Comparison of ENCODE assay signal across 8 cellular contexts in the genomic region with DNA sequence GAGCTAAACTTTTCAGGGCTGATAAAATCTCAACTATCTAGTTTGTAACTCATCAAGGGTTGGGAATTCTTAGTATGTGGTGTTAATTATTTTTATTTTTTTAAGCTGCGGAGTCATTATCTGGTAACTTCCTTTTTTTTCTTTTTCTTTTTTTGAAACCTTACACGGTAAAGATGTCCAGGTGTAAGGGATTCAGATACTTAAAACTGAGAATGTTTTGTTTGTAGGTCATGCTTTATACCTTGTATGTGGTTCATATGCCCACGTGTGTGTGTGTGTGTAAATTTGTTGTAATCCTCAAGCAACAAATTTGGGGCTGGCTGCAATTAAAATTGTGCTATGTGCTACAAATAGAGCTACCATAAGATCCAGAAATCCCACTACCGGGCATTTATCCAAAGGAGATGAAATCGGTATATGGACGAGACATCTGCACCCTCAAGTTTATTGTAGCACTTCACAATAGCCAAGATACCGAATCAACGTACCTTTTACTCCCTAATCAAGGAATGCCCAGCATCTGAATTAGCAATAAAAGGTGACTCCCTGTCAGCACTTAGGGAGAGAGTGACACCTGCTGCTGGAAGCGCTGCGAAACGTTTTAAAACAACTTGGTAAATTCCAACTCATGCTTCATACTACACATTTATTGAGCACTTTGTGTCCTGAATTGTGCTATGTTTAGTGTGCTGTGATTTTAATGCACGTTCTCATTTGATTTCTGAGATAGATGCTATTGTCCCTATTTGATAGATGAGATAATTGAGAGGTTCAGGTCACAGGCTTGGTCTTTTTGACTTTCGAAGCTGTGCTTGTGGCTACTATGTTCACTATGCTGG. TPM values are rescaled to one million over a fixed set of nuclear protein-coding genes. Genes with fewer than 3 reads are reported as not detected.
A peak's percentile ranks its signal among the peaks of the same experiment; 100 is the strongest.
DNase-seq lines count a peak whose midpoint lies in the region; TF ChIP-seq lines count a peak whose summit lies in the region.
"Had no signal": no experiment of that assay in that cellular context is flagged by ENCODE, and none has a peak within 500 bp of the region (broad histone marks: within the 10 kb centered on the region; RNA-seq: fewer than 3 reads in every experiment).

No MANE protein-coding gene starts in this region.

- no peak overlapping the region for H3K4ac ChIP-seq in mesendoderm (ENCODE audit: low read depth, low read length)

- H3K79me1 ChIP-seq in mesendoderm (ENCODE audit: low read length): no peaks in the 10 kb centered on the region

- H2BK5ac ChIP-seq in mesendoderm (ENCODE audit: low read length): no peak overlapping the region

- H4K5ac ChIP-seq in mesendoderm (ENCODE audit: low read length): no peak overlapping the region

- H2BK120ac ChIP-seq in mesendoderm (ENCODE audit: low read depth, low read length): no peak overlapping the region

- no peak overlapping the region for H2AK5ac ChIP-seq in mesendoderm (ENCODE audit: low read length)

- no peaks in the 10 kb centered on the region for H3K79me2 ChIP-seq in mesendoderm (ENCODE audit: control insufficient read depth, insufficient read depth, low read length)

- TF ChIP-seq CTCF in VCaP (conservative IDR thresholded peaks at IDR 0.05) (peak; percentile 63), uterus (IDR thresholded peaks at IDR 0.05) (no peak)

- no peaks in the 10 kb centered on the region for H3K9me3 ChIP-seq in uterus

- H2BK15ac ChIP-seq in mesendoderm (replicated peaks; ENCODE audit: low read depth): no peak overlapping the region

- H3K18ac ChIP-seq in mesendoderm (ENCODE audit: low read length): no peak overlapping the region

- H3K4me3 ChIP-seq in mesendoderm (ENCODE audit: low read length) (no peak overlapping the region), uterus (no peak overlapping the region)

- intact Hi-C loops in uterus (cut with DNase I; ENCODE audit: low total_unique reads): no loop called here

- H3K56ac ChIP-seq in mesendoderm (ENCODE audit: low read length): no peak overlapping the region

- no peak overlapping the region for H3K23ac ChIP-seq in mesendoderm (ENCODE audit: low read length)

- H3K27me3 ChIP-seq in mesendoderm (ENCODE audit: insufficient read depth, low read length, poor library complexity) (no peaks in the 10 kb centered on the region), uterus (no peaks in the 10 kb centered on the region)

- H3K27ac ChIP-seq in VCaP (no peak overlapping the region), mesendoderm (ENCODE audit: low read depth, low read length) (no peak overlapping the region), uterus (no peak overlapping the region)

- no peak overlapping the region for H4K8ac ChIP-seq in mesendoderm (ENCODE audit: low read depth, low read length)

- no peak overlapping the region for H3K4me2 ChIP-seq in mesendoderm (ENCODE audit: low read length)

- DNase-seq in DMS153 (lab: John Stamatoyannopoulos, UW) (peak; percentile 28), HK-2 (ENCODE audit: unreplicated experiment) (peak; percentile 13), mesendoderm (peak; percentile 37), foreskin melanocyte (no peak), NCI-H2227 (lab: John Stamatoyannopoulos, UW; ENCODE audit: unreplicated experiment) (no peak), uterus (no peak)
- DNase-seq: effector memory CD4-positive, alpha-beta T cell had no signal

- peaks cover 3% of the 10 kb centered on the region for H3K36me3 ChIP-seq in mesendoderm (ENCODE audit: control insufficient read depth, insufficient read depth, low read length)
- no peaks in the 10 kb centered on the region for H3K36me3 ChIP-seq in uterus

- H3K4me1 ChIP-seq in mesendoderm (ENCODE audit: control insufficient read depth, low read depth, low read length) (no peaks in the 10 kb centered on the region), uterus (no peaks in the 10 kb centered on the region)

- TF ChIP-seq POLR2A in uterus (IDR thresholded peaks at IDR 0.05): no peak

- no CpG with 5 or more reads among the region's 13 CpGs for WGBS in mesendoderm (ENCODE audit: extremely low coverage, insufficient coverage, low lambda C conversion rate)

- H3K9ac ChIP-seq in mesendoderm (ENCODE audit: low read length): no peak overlapping the region

RNA-seq across cellular contexts. Expression of a gene that starts 16.1 kb away (rescaled TPM):
- polyA plus RNA-seq in mesendoderm (2013, experiment 1 of 2): 129 TPM
- polyA plus RNA-seq in mesendoderm (2013, experiment 2 of 2): 138 TPM
- 10 to 100 TPM in 3 of 4 donors, 1 to 10 TPM in 1; 8.7 to 87.8 (median 18.9) TPM for total RNA-seq in uterus

RNA-seq across cellular contexts. Expression of a gene that starts 35.2 kb away (rescaled TPM):
- polyA plus RNA-seq in mesendoderm (2013, experiment 1 of 2): 8.8 TPM
- polyA plus RNA-seq in mesendoderm (2013, experiment 2 of 2): 8.6 TPM
- 100 to 1,000 TPM in 3 of 4 donors, 10 to 100 TPM in 1; 85.0 to 395 (median 129) TPM for total RNA-seq in uterus

Comparison
In these comparisons a context has a peak if more than half of its experiments do, and no peak if none do; other contexts are left out.
1. DNase-seq: peak in DMS153 (single experiment), HK-2 (single experiment) and mesendoderm (single experiment); none in foreskin melanocyte (single experiment), NCI-H2227 (single experiment) and uterus (0 of 2).